In genomic region chr20:2814587-2815051, GRCh38 we compare ENCODE assay signal across 9 cellular contexts. TPM values are rescaled to one million over a fixed set of nuclear protein-coding genes. Genes with fewer than 3 reads are reported as not detected.
DNase-seq lines count a peak whose midpoint lies in the region; ATAC-seq lines count a peak whose summit lies in the region.
"Had no signal": no experiment of that assay in that cellular context is flagged by ENCODE, and none has a peak within 500 bp of the region (broad histone marks: within the 10 kb centered on the region; RNA-seq: fewer than 3 reads in every experiment).

C20orf141 (plus strand) TSS chr20:2814987; CDS start chr20:2815185, 198 bp downstream.

- peak within 1 kb of the TSS; percentile 35 for H2AK5ac ChIP-seq in neuronal stem cell (ENCODE audit: low read depth, low read length)

- H3K9me3 ChIP-seq in neuronal stem cell (replicated peaks in 1 of 2; ENCODE audit: control insufficient read depth in 2 of 2, insufficient read depth in 1 of 2, low read depth in 1 of 2, low read length in 2 of 2), result peaks cover 0 to 10% of the 10 kb centered on the region in 2 donors

- peaks cover 8% of the 10 kb centered on the region for H3K9me3 Mint-ChIP-seq in dendritic cell treated with granulocyte-macrophage colony-stimulating factor and Interleukin-4, amounts not matched to agents 40 ng/mL and 50 ng/mL, for 4 days
- H3K9me3 Mint-ChIP-seq in stimulated activated naive B cell treated with anti-CD40 and anti-IgM and Interleukin-4, amounts not matched to agents 10 μg/mL and 1 μg/mL and 100 μg/mL, for 72 hours, result peaks cover 3 to 8% of the 10 kb centered on the region in 2 donors

- H3K4me1 Mint-ChIP-seq in dendritic cell treated with granulocyte-macrophage colony-stimulating factor and Interleukin-4, amounts not matched to agents 40 ng/mL and 50 ng/mL, for 4 days (ENCODE audit: low read depth), result peaks cover 10% of the 10 kb centered on the region
- no peaks in the 10 kb centered on the region for H3K4me1 Mint-ChIP-seq in stimulated activated naive B cell treated with anti-CD40 and anti-IgM and Interleukin-4, amounts not matched to agents 10 μg/mL and 1 μg/mL and 100 μg/mL, for 72 hours

- no peak within 1 kb of the TSS for H3K4me2 ChIP-seq in neuronal stem cell (ENCODE audit: insufficient read depth, low read length, poor library complexity, severe bottlenecking)

- H3K18ac ChIP-seq in neuronal stem cell (ENCODE audit: low read length), result peak within 1 kb of the TSS; percentile 24

- no peak within 1 kb of the TSS for H3K27ac ChIP-seq in neuronal stem cell (replicated peaks; ENCODE audit: low read length)

- no peak within 1 kb of the TSS for H2BK120ac ChIP-seq in neuronal stem cell (ENCODE audit: low read depth, low read length)

- intact Hi-C loops in dendritic cell treated with granulocyte-macrophage colony-stimulating factor and Interleukin-4, amounts not matched to agents 40 ng/mL and 50 ng/mL, for 4 days (cut with micrococcal nuclease), result no loop called here

- no peak within 1 kb of the TSS for H2BK15ac ChIP-seq in neuronal stem cell (ENCODE audit: low read length)

- peak within 1 kb of the TSS; percentile 43 for H3K27ac Mint-ChIP-seq in dendritic cell treated with granulocyte-macrophage colony-stimulating factor and Interleukin-4, amounts not matched to agents 40 ng/mL and 50 ng/mL, for 4 days
- no peak within 1 kb of the TSS for H3K27ac Mint-ChIP-seq in stimulated activated naive B cell treated with anti-CD40 and anti-IgM and Interleukin-4, amounts not matched to agents 10 μg/mL and 1 μg/mL and 100 μg/mL, for 72 hours

- H3K4me1 ChIP-seq in neuronal stem cell (ENCODE audit: control insufficient read depth in 2 of 2, insufficient read depth in 1 of 2, low read depth in 1 of 2, low read length in 2 of 2), result no peaks in the 10 kb centered on the region

- H3K9ac ChIP-seq in neuronal stem cell (ENCODE audit: low read depth, low read length, poor library complexity), result no peak within 1 kb of the TSS

- peak within 1 kb of the TSS; percentile 79 for H2BK12ac ChIP-seq in neuronal stem cell (ENCODE audit: low read length)

- no CpG with 5 or more reads among the region's 5 CpGs for WGBS in neuronal stem cell (ENCODE audit: extremely low coverage in 2 of 2, insufficient read length in 2 of 2, insufficient replicate concordance in 1 of 2), 2 donors

- H3K36me3 ChIP-seq in neuronal stem cell (replicated peaks in 1 of 2; ENCODE audit: control insufficient read depth in 2 of 2, insufficient read depth in 2 of 2, low read length in 2 of 2), result no peaks in the 10 kb centered on the region

- no peak for ATAC-seq in GM18907 (IDR thresholded peaks at IDR 0.05; ENCODE audit: unreplicated experiment)
- ATAC-seq in HG03039 (IDR thresholded peaks at IDR 0.05; ENCODE audit: unreplicated experiment), result no peak
- ATAC-seq in stimulated activated naive B cell treated with anti-CD40 and anti-IgM and Interleukin-4, amounts not matched to agents 10 μg/mL and 1 μg/mL and 100 μg/mL, for 72 hours (replicated peaks), result no peak

- H3K27me3 Mint-ChIP-seq in dendritic cell treated with granulocyte-macrophage colony-stimulating factor and Interleukin-4, amounts not matched to agents 40 ng/mL and 50 ng/mL, for 4 days, result peaks cover 41% of the 10 kb centered on the region
- peaks cover 42 to 79% of the 10 kb centered on the region in 2 donors for H3K27me3 Mint-ChIP-seq in stimulated activated naive B cell treated with anti-CD40 and anti-IgM and Interleukin-4, amounts not matched to agents 10 μg/mL and 1 μg/mL and 100 μg/mL, for 72 hours

- peaks cover 0 to 28% (median 0%) of the 10 kb centered on the region in 3 experiments for H3K27me3 ChIP-seq in neuronal stem cell (ENCODE audit: control insufficient read depth in 3 of 3, insufficient read depth in 3 of 3, low read depth in 1 of 3, low read length in 3 of 3)

- no peak within 1 kb of the TSS for H3K14ac ChIP-seq in neuronal stem cell (ENCODE audit: low read length)

- no peak within 1 kb of the TSS for H3K23ac ChIP-seq in neuronal stem cell (ENCODE audit: low read depth, low read length, poor library complexity)

- peak; percentile 82 for DNase-seq in DMS 273 (lab: John Stamatoyannopoulos, UW; ENCODE audit: unreplicated experiment)
- DNase-seq in NCI-H82 (lab: John Stamatoyannopoulos, UW), result peak; percentile 98
- DNase-seq in neuronal stem cell (ENCODE audit: low spot score), result no peak
- DNase-seq in retina, result no peak
- DNase-seq in stimulated activated naive B cell treated with anti-CD40 and anti-IgM and Interleukin-4, amounts not matched to agents 10 μg/mL and 1 μg/mL and 100 μg/mL, for 72 hours, result no peak

- no peak within 1 kb of the TSS for H4K8ac ChIP-seq in neuronal stem cell (ENCODE audit: low read depth, low read length)

- H3K4ac ChIP-seq in neuronal stem cell (ENCODE audit: low read length), result no peak within 1 kb of the TSS

- no peak within 1 kb of the TSS for H3K4me3 Mint-ChIP-seq in dendritic cell treated with granulocyte-macrophage colony-stimulating factor and Interleukin-4, amounts not matched to agents 40 ng/mL and 50 ng/mL, for 4 days
- H3K4me3 Mint-ChIP-seq in stimulated activated naive B cell treated with anti-CD40 and anti-IgM and Interleukin-4, amounts not matched to agents 10 μg/mL and 1 μg/mL and 100 μg/mL, for 72 hours, result no peak within 1 kb of the TSS
- H3K4me3 Mint-ChIP-seq: IgD-negative memory B cell had no signal

- no peak within 1 kb of the TSS for H2BK5ac ChIP-seq in neuronal stem cell (ENCODE audit: low read length)

- no peaks in the 10 kb centered on the region for H3K36me3 Mint-ChIP-seq in dendritic cell treated with granulocyte-macrophage colony-stimulating factor and Interleukin-4, amounts not matched to agents 40 ng/mL and 50 ng/mL, for 4 days (ENCODE audit: low read depth)
- peaks cover 0 to 2% of the 10 kb centered on the region in 2 donors for H3K36me3 Mint-ChIP-seq in stimulated activated naive B cell treated with anti-CD40 and anti-IgM and Interleukin-4, amounts not matched to agents 10 μg/mL and 1 μg/mL and 100 μg/mL, for 72 hours
- H3K36me3 Mint-ChIP-seq: IgD-negative memory B cell had no signal

- no peak within 1 kb of the TSS for H3K4me3 ChIP-seq in neuronal stem cell (ENCODE audit: low read length in 2 of 2)

- no peak within 1 kb of the TSS for H4K91ac ChIP-seq in neuronal stem cell (ENCODE audit: low read depth, low read length, poor library complexity)

- no peak within 1 kb of the TSS for H2AFZ ChIP-seq in neuronal stem cell (ENCODE audit: low read length)

- no peaks in the 10 kb centered on the region for H3K79me1 ChIP-seq in neuronal stem cell (ENCODE audit: low read depth, low read length)

RNA-seq across cellular contexts. Expression of gene C20orf141, which starts in this region (rescaled TPM):
- polyA plus RNA-seq in neuronal stem cell (2013, experiment 1 of 2), result not detected
- not detected for polyA plus RNA-seq in neuronal stem cell (2013, experiment 2 of 2)
- polyA plus RNA-seq: IgD-negative memory B cell had no signal

Comparison
In these comparisons a context has a peak if more than half of its experiments do, and no peak if none do; other contexts are left out.
1. DNase-seq: peak in DMS 273 (single experiment) and NCI-H82 (single experiment); none in neuronal stem cell (single experiment), retina (single experiment) and stimulated activated naive B cell treated with anti-CD40 and anti-IgM and Interleukin-4, amounts not matched to agents 10 μg/mL and 1 μg/mL and 100 μg/mL, for 72 hours (single experiment).